Comparison of ENCODE assay signal across 8 cellular contexts in the genomic region with DNA sequence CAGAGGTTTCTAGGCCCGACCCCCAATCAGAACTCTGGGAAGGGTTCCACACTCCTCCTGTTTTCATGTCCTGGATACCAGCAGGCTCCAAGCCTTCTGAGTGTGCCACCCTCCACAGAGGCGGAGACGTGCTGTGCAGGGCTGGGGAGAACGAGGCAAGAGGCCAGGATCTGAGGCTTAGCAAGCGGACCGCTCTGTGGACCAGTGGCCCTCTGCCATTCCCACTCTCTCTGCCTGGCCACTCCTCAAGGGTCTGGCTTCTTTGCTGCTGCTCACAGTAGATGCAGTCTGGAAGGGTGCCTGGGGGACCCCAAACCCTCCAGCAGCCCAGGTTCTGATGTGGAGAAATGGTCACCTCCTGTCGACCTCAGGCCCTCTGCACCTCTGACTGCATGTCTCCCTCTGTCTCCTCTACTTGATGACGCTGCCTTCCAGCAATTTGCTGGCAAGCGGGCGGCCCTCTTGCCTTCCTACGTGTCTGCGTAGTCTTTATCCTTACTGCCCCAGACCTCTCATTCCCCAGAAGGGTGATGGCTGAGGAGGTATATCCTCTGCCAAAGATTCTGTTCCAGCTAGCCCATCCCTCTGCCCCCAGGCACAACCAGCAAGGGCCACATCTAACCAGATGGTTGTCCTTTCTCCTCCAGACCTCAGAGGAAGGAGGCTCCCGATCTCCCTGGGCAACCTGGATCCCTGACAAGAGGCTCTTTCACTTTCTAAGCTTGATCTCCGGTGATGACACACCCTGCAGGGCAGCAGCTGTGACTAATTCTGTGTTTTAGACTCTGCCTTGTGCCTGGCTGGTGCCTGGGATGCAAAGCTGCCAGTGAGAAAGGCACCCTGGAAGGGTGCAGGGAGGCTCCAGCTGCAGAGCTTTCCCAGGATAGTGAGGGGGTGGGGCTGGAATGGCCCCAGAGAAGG.
DNase-seq lines count a peak whose midpoint lies in the region; FAIRE-seq and TF ChIP-seq lines count a peak whose summit lies in the region.

No MANE protein-coding gene starts in this region.

- FAIRE-seq in D721Med (lab: Jason Lieb, UNC) = no peak

- CTCF ChIA-PET in activated CD4-positive, alpha-beta memory T cell treated with anti-CD3 and anti-CD28 coated beads, Interleukin-2, amount 10 ng/mL, durations not matched to agents 7 days and 5 days (lab: Charles Lee) = interaction anchor here (2.1 kb wide), 1 partner anchor 18 kb away, joined by 9 read pairs; no protein-coding TSS in a partner anchor

- no peak for TF ChIP-seq POLR2A in stomach (IDR thresholded peaks at IDR 0.05)

- no peaks in the 10 kb centered on the region for H3K36me3 Mint-ChIP-seq in activated CD4-positive, alpha-beta memory T cell treated with anti-CD3 and anti-CD28 coated beads, Interleukin-2, amount 10 ng/mL, durations not matched to agents 7 days and 5 days (ENCODE audit: low read depth)

- H3K27ac ChIP-seq in left ventricle myocardium inferior (replicated peaks) (peak overlapping the region; percentile 58), stomach (peak overlapping the region in 4 of 5 donors; percentile 53 to 78 (median 69))

- no peak overlapping the region for H3K27ac Mint-ChIP-seq in activated CD4-positive, alpha-beta memory T cell treated with anti-CD3 and anti-CD28 coated beads, Interleukin-2, amount 10 ng/mL, durations not matched to agents 7 days and 5 days

- peaks cover 21% of the 10 kb centered on the region for H3K4me1 ChIP-seq in left ventricle myocardium inferior
- peaks cover 4 to 22% (median 13%) of the 10 kb centered on the region in 4 donors for H3K4me1 ChIP-seq in stomach

- peaks cover 20% of the 10 kb centered on the region for H3K4me1 Mint-ChIP-seq in activated CD4-positive, alpha-beta memory T cell treated with anti-CD3 and anti-CD28 coated beads, Interleukin-2, amount 10 ng/mL, durations not matched to agents 7 days and 5 days

- POLR2A ChIA-PET in activated CD4-positive, alpha-beta memory T cell treated with anti-CD3 and anti-CD28 coated beads, Interleukin-2, amount 10 ng/mL, durations not matched to agents 7 days and 5 days (lab: Charles Lee) = interaction anchor here (1.2 kb wide), 1 partner anchor 14 kb away, joined by 5 read pairs; no protein-coding TSS in a partner anchor

- H3K9me3 Mint-ChIP-seq in activated CD4-positive, alpha-beta memory T cell treated with anti-CD3 and anti-CD28 coated beads, Interleukin-2, amount 10 ng/mL, durations not matched to agents 7 days and 5 days = no peaks in the 10 kb centered on the region

- peaks cover 2% of the 10 kb centered on the region for H3K27me3 Mint-ChIP-seq in activated CD4-positive, alpha-beta memory T cell treated with anti-CD3 and anti-CD28 coated beads, Interleukin-2, amount 10 ng/mL, durations not matched to agents 7 days and 5 days

- no peaks in the 10 kb centered on the region for H3K9me3 ChIP-seq in left ventricle myocardium inferior (replicated peaks)
- no peaks in the 10 kb centered on the region for H3K9me3 ChIP-seq in stomach

- intact Hi-C loops in left ventricle myocardium inferior (cut with micrococcal nuclease) (no loop called here), stomach (cut with DNase I; ENCODE audit: low total_unique reads) (no loop called here)

- H3K36me3 ChIP-seq in left ventricle myocardium inferior (peaks cover 15% of the 10 kb centered on the region), stomach (peaks cover 0 to 4% (median 0%) of the 10 kb centered on the region in 4 donors)

- WGBS in stomach, 5 donors = 49 to 69% (median 62%) methylated on average over 11 to 14 of the region's 14 CpGs

- H3K27me3 ChIP-seq in left ventricle myocardium inferior (ENCODE audit: low read depth) (no peaks in the 10 kb centered on the region), stomach (no peaks in the 10 kb centered on the region)

- TF ChIP-seq CTCF in AG09309 (IDR thresholded peaks at IDR 0.05; ENCODE audit: control insufficient read depth, insufficient read depth, low read depth, low read length, missing control alignments) (no peak), left ventricle myocardium inferior (IDR thresholded peaks at IDR 0.05; ENCODE audit: borderline replicate concordance) (no peak), stomach (IDR thresholded peaks at IDR 0.05) (no peak), D721Med (IDR thresholded peaks at IDR 0.05; ENCODE audit: insufficient read depth, missing control alignments) (no peak)

- no peak overlapping the region; the same call in 1 of the 2 replicates for H3K4me3 ChIP-seq in AG09309 (ENCODE audit: control insufficient read depth, low read depth, low read length)
- H3K4me3 ChIP-seq in left ventricle myocardium inferior = no peak overlapping the region
- H3K4me3 ChIP-seq in stomach = no peak overlapping the region

- DNase-seq in AG09309 (ENCODE audit: low read depth) (peak; percentile 69), HK-2 (ENCODE audit: unreplicated experiment) (peak; percentile 58), left ventricle myocardium inferior (peak; percentile 62), stomach (peak; percentile 45), D721Med (ENCODE audit: insufficient read length, low spot score) (no peak), NCI-H1436 treated with DMSO at 0.1 percent for 48 hours (lab: John Stamatoyannopoulos, UW) (no peak), NCI-H1436 (lab: John Stamatoyannopoulos, UW) (no peak)
- DNase-seq in activated CD4-positive, alpha-beta memory T cell treated with anti-CD3 and anti-CD28 coated beads, Interleukin-2, amount 10 ng/mL, durations not matched to agents 7 days and 5 days = peak; percentile 33

- no peak for TF ChIP-seq EP300 in stomach (IDR thresholded peaks at IDR 0.05)

- H3K4me3 Mint-ChIP-seq in activated CD4-positive, alpha-beta memory T cell treated with anti-CD3 and anti-CD28 coated beads, Interleukin-2, amount 10 ng/mL, durations not matched to agents 7 days and 5 days = no peak overlapping the region

Comparison
In these comparisons a context has a peak if more than half of its experiments do, and no peak if none do; other contexts are left out.
1. DNase-seq: peak in AG09309 (single experiment), HK-2 (single experiment), activated CD4-positive, alpha-beta memory T cell treated with anti-CD3 and anti-CD28 coated beads, Interleukin-2, amount 10 ng/mL, durations not matched to agents 7 days and 5 days (single experiment), left ventricle myocardium inferior (single experiment) and stomach (single experiment); none in D721Med (single experiment), NCI-H1436 treated with DMSO at 0.1 percent for 48 hours (single experiment) and NCI-H1436 (single experiment).